In the genomic region with DNA sequence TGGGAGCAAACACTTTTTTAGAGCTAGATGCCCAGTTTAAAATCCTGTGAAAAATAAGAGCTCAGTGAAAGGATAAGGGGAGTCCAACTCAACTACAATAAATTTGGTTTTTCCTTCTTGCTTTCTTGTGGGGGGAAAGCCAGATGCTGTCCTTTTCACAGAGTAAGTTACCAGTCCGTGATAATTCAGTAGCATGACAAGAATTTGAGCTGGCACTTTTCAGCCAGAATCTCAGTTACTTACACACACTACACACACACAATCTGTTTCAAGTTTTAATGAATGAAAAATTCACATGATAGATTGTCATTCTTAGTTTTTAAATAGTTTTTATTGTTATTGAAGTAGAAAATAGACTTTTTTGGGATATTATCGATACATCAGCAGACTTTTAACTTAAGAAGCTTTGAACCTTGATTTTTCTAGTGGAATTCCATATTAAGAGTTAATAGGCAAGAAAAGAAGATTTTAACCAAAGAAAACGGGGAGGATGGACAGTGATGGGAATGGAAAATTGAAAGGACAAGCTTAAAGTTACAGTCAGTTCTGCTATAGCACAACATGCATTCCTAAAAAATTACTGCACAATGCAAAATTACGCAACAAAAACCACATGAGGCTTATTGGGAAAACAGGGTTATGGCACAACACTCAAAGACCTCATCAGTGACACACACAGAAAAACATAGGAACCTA, we compare ENCODE assay signal across 9 cellular contexts. TPM values are rescaled to one million over a fixed set of nuclear protein-coding genes. Genes with fewer than 3 reads are reported as not detected.
DNase-seq lines count a peak whose midpoint lies in the region; ATAC-seq, FAIRE-seq and TF ChIP-seq lines count a peak whose summit lies in the region.
"Had no signal": no experiment of that assay in that cellular context is flagged by ENCODE, and none has a peak within 500 bp of the region (broad histone marks: within the 10 kb centered on the region; RNA-seq: fewer than 3 reads in every experiment).

No MANE protein-coding gene starts in this region.

- FAIRE-seq in astrocyte (lab: Jason Lieb, UNC): peak; percentile 76
- FAIRE-seq: endometrium had no signal

- no peak overlapping the region for H2AFZ ChIP-seq in astrocyte (ENCODE audit: low read depth, low read length)

- TF ChIP-seq POLR2A in vagina (IDR thresholded peaks at IDR 0.05): no peak

- peaks cover 40% of the 10 kb centered on the region for H3K79me2 ChIP-seq in astrocyte (ENCODE audit: insufficient read depth, low read length)

- H3K9me3 Mint-ChIP-seq in astrocyte (ENCODE audit: unreplicated experiment): no peaks in the 10 kb centered on the region

- H3K9me3 ChIP-seq in astrocyte (ENCODE audit: insufficient read depth, low read depth, low read length) (no peaks in the 10 kb centered on the region), vagina (no peaks in the 10 kb centered on the region)

- peaks cover 50% of the 10 kb centered on the region for H3K4me1 Mint-ChIP-seq in astrocyte (ENCODE audit: low read depth, unreplicated experiment)

- no peak overlapping the region for H3K4me3 Mint-ChIP-seq in astrocyte (ENCODE audit: unreplicated experiment)

- ATAC-seq in Right ventricle myocardium inferior: peak; percentile 73

- no peak for DNase-seq in Right ventricle myocardium inferior (ENCODE audit: missing footprints)
- DNase-seq in cardiac septum (ENCODE audit: low spot score): no peak
- DNase-seq in astrocyte (ENCODE audit: low read depth): peak; percentile 95
- DNase-seq in kidney tubule cell (ENCODE audit: low spot score): peak; percentile 56
- no peak for DNase-seq in vagina (ENCODE audit: extremely low spot score in 2 of 2)
- DNase-seq in middle frontal gyrus (ENCODE audit: extremely low spot score, low spot score): no peak
- DNase-seq in NCI-H1694 treated with DMSO at 0.1 percent for 48 hours (lab: John Stamatoyannopoulos, UW): no peak
- no peak for DNase-seq in NCI-H526 (lab: John Stamatoyannopoulos, UW)

- no peak for TF ChIP-seq CTCF in astrocyte (IDR thresholded peaks at IDR 0.05; ENCODE audit: insufficient read depth, low read depth, low read length)
- no peak for TF ChIP-seq CTCF in vagina (IDR thresholded peaks at IDR 0.05)

- H3K4me3 ChIP-seq in astrocyte (ENCODE audit: insufficient read depth, low read depth, low read length) (no peak overlapping the region), vagina (no peak overlapping the region)

- no peaks in the 10 kb centered on the region for H3K27me3 Mint-ChIP-seq in astrocyte (ENCODE audit: low read depth, unreplicated experiment)

- peak overlapping the region; percentile 79 for H3K27ac Mint-ChIP-seq in astrocyte (ENCODE audit: unreplicated experiment)

- H3K4me1 ChIP-seq in astrocyte (ENCODE audit: insufficient read depth, low read length) (peaks cover 30% of the 10 kb centered on the region), vagina (peaks cover 84% of the 10 kb centered on the region)

- H3K27me3 ChIP-seq in astrocyte (ENCODE audit: insufficient read depth, low read length) (no peaks in the 10 kb centered on the region), vagina (no peaks in the 10 kb centered on the region)

- H3K9ac ChIP-seq in astrocyte (ENCODE audit: low read length): peak overlapping the region; percentile 19

- H4K20me1 ChIP-seq in astrocyte (ENCODE audit: insufficient read depth, low read length): peaks cover 48% of the 10 kb centered on the region

- intact Hi-C loops in Right ventricle myocardium inferior (cut with DNase I) (no loop called here), cardiac septum (cut with DNase I) (no loop called here), vagina (cut with DNase I) (no loop called here)

- H3K36me3 Mint-ChIP-seq in astrocyte (ENCODE audit: low read depth, unreplicated experiment): peaks cover 8% of the 10 kb centered on the region

- peak overlapping the region; percentile 59 for H3K4me2 ChIP-seq in astrocyte (ENCODE audit: low read length)

- H3K36me3 ChIP-seq in astrocyte (ENCODE audit: insufficient read depth, low read length): peaks cover 9% of the 10 kb centered on the region
- peaks cover 0 to 8% of the 10 kb centered on the region in 2 donors for H3K36me3 ChIP-seq in vagina

- H3K27ac ChIP-seq in astrocyte (ENCODE audit: low read depth, low read length) (peak overlapping the region; percentile 47), vagina (peak overlapping the region; percentile 45)

RNA-seq across cellular contexts. Expression of a gene that starts 47.0 kb away (rescaled TPM):
- total RNA-seq in Right ventricle myocardium inferior (73.7 TPM), cardiac septum (85.7 TPM), astrocyte (88.7 and 89.7 TPM in 2 replicates), vagina (50.3 TPM)

Comparison
In these comparisons a context has a peak if more than half of its experiments do, and no peak if none do; other contexts are left out.
1. DNase-seq: peak in astrocyte (single experiment) and kidney tubule cell (single experiment); none in Right ventricle myocardium inferior (single experiment), cardiac septum (single experiment), vagina (0 of 2), middle frontal gyrus (single experiment), NCI-H1694 treated with DMSO at 0.1 percent for 48 hours (single experiment) and NCI-H526 (0 of 2).